Comparison of ENCODE assay signal across 9 cellular contexts in the genomic region with DNA sequence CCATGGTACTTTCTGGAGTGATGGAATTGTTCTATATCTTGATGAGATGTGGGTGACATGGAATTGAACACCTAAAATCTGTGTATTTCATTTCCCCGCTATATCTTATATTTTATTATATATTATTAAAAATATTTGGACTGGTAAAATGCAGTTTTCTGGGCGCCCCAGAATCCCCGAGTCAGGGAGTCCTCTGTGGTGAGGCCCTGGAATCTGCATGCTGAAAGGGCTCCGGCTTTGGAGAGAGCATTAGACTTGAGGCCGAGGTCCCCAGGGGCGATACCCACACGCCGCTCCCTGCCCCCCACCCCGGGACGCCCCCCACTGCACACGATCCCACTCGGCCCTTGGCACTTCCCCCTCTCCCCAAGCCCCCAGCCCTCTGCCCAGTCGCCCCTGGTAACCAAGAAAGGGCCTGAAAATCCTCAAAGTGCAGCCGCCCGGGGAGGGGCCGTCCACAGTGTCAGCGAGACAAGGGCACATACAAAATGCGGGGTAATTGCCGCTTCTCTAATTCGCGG.
DNase-seq lines count a peak whose midpoint lies in the region; ATAC-seq and TF ChIP-seq lines count a peak whose summit lies in the region.
"Had no signal": no experiment of that assay in that cellular context is flagged by ENCODE, and none has a peak within 500 bp of the region (broad histone marks: within the 10 kb centered on the region; RNA-seq: fewer than 3 reads in every experiment).

No MANE protein-coding gene starts in this region.

- H3K36me3 ChIP-seq in heart right ventricle = no peaks in the 10 kb centered on the region
- H3K36me3 ChIP-seq in esophagus muscularis mucosa = no peaks in the 10 kb centered on the region
- no peaks in the 10 kb centered on the region for H3K36me3 ChIP-seq in urinary bladder (ENCODE audit: insufficient read depth)

- H3K36me3 Mint-ChIP-seq in osteocyte (ENCODE audit: unreplicated experiment) = no peaks in the 10 kb centered on the region
- no peaks in the 10 kb centered on the region for H3K36me3 Mint-ChIP-seq in stimulated activated memory B cell treated with anti-CD40 and anti-IgM and Interleukin-4, amounts not matched to agents 10 μg/mL and 1 μg/mL and 100 μg/mL, for 72 hours

- no peak overlapping the region for H3K4me3 Mint-ChIP-seq in osteocyte (ENCODE audit: unreplicated experiment)
- H3K4me3 Mint-ChIP-seq in stimulated activated memory B cell treated with anti-CD40 and anti-IgM and Interleukin-4, amounts not matched to agents 10 μg/mL and 1 μg/mL and 100 μg/mL, for 72 hours = no peak overlapping the region

- no peak for TF ChIP-seq CTCF in heart right ventricle (IDR thresholded peaks at IDR 0.05)
- TF ChIP-seq CTCF in esophagus muscularis mucosa (IDR thresholded peaks at IDR 0.05) = no peak
- TF ChIP-seq CTCF in osteocyte (IDR thresholded peaks at IDR 0.05) = no peak

- H3K4me1 Mint-ChIP-seq in osteocyte (ENCODE audit: unreplicated experiment) = peaks cover 55% of the 10 kb centered on the region
- H3K4me1 Mint-ChIP-seq in stimulated activated memory B cell treated with anti-CD40 and anti-IgM and Interleukin-4, amounts not matched to agents 10 μg/mL and 1 μg/mL and 100 μg/mL, for 72 hours = peaks cover 22% of the 10 kb centered on the region

- H3K27ac ChIP-seq in heart right ventricle (peak overlapping the region; percentile 81 to 97 (median 92)), esophagus muscularis mucosa (replicated peaks in 1 of 4) (peak overlapping the region; percentile 81 to 90 (median 85)), urinary bladder (ENCODE audit: low read depth) (peak overlapping the region; percentile 25)

- H3K4me3 ChIP-seq in heart right ventricle (peak overlapping the region; percentile 0 to 65 (median 51)), esophagus muscularis mucosa (peak overlapping the region; percentile 52 to 68 (median 60)), urinary bladder (ENCODE audit: low read depth, low read length) (peak overlapping the region; percentile 30)

- H3K4me1 ChIP-seq in heart right ventricle (peaks cover 3 to 54% (median 30%) of the 10 kb centered on the region in 9 donors), esophagus muscularis mucosa (peaks cover 21 to 48% (median 39%) of the 10 kb centered on the region in 4 donors), urinary bladder (ENCODE audit: insufficient read depth) (peaks cover 4% of the 10 kb centered on the region)

- TF ChIP-seq POLR2A in esophagus muscularis mucosa (IDR thresholded peaks at IDR 0.05; ENCODE audit: low read depth) = no peak

- intact Hi-C loops in heart right ventricle (cut with DNase I) = loop anchor here in 2 of 10 donors (2.0 to 5.0 kb wide), 2 partner anchors 14 to 43 kb away; no protein-coding TSS in a partner anchor
- intact Hi-C loops in left cardiac atrium (cut with DNase I) = no loop called here
- intact Hi-C loops in esophagus muscularis mucosa (cut with DNase I) = loop anchor here (10.0 kb wide), 1 partner anchor 76 kb away; no protein-coding TSS in a partner anchor

- no peak for TF ChIP-seq EP300 in esophagus muscularis mucosa (IDR thresholded peaks at IDR 0.05)

- WGBS in heart right ventricle, 2 donors = 37 to 38% methylated on average over 20 to 21 of the region's 21 CpGs
- WGBS in esophagus muscularis mucosa = 67% methylated on average over 16 of the region's 21 CpGs
- 58% methylated on average over 21 of the region's 21 CpGs for WGBS in urinary bladder

- H3K27me3 ChIP-seq in heart right ventricle (no peaks in the 10 kb centered on the region), esophagus muscularis mucosa (no peaks in the 10 kb centered on the region)

- H3K27me3 Mint-ChIP-seq in osteocyte (ENCODE audit: unreplicated experiment) = no peaks in the 10 kb centered on the region
- peaks cover 8% of the 10 kb centered on the region for H3K27me3 Mint-ChIP-seq in stimulated activated memory B cell treated with anti-CD40 and anti-IgM and Interleukin-4, amounts not matched to agents 10 μg/mL and 1 μg/mL and 100 μg/mL, for 72 hours

- peaks cover 0 to 3% (median 0%) of the 10 kb centered on the region in 11 donors for H3K9me3 ChIP-seq in heart right ventricle
- H3K9me3 ChIP-seq in esophagus muscularis mucosa = no peaks in the 10 kb centered on the region

- ATAC-seq in heart right ventricle (no peak), left cardiac atrium (no peak), HG03280 (IDR thresholded peaks at IDR 0.05; ENCODE audit: unreplicated experiment) (no peak)
- ATAC-seq in stimulated activated memory B cell treated with anti-CD40 and anti-IgM and Interleukin-4, amounts not matched to agents 10 μg/mL and 1 μg/mL and 100 μg/mL, for 72 hours = no peak

- peak overlapping the region; percentile 27 for H3K27ac Mint-ChIP-seq in osteocyte (ENCODE audit: unreplicated experiment)
- no peak overlapping the region for H3K27ac Mint-ChIP-seq in stimulated activated memory B cell treated with anti-CD40 and anti-IgM and Interleukin-4, amounts not matched to agents 10 μg/mL and 1 μg/mL and 100 μg/mL, for 72 hours

- H3K9me3 Mint-ChIP-seq in osteocyte (ENCODE audit: unreplicated experiment) = peaks cover 7% of the 10 kb centered on the region
- peaks cover 4% of the 10 kb centered on the region for H3K9me3 Mint-ChIP-seq in stimulated activated memory B cell treated with anti-CD40 and anti-IgM and Interleukin-4, amounts not matched to agents 10 μg/mL and 1 μg/mL and 100 μg/mL, for 72 hours

- DNase-seq in heart right ventricle (peak in 1 of 2 donors; percentile 23), left cardiac atrium (no peak), esophagus muscularis mucosa (ENCODE audit: extremely low spot score) (no peak), osteocyte (ENCODE audit: extremely low spot score, unreplicated experiment) (no peak), HCEC 1CT (no peak)
- DNase-seq: MM.1S had no signal

Comparison
In these comparisons a context has a peak if more than half of its experiments do, and no peak if none do; other contexts are left out.
1. H3K27ac ChIP-seq: peak in every context shown above with its lines; median percentile 92 in heart right ventricle; 85 in esophagus muscularis mucosa; 25 in urinary bladder.